ENCODE assay signal across 32 cellular contexts in genomic region chr11:75283391-75283931, GRCh38. TPM values are rescaled to one million over a fixed set of nuclear protein-coding genes. Genes with fewer than 3 reads are reported as not detected.
"Had no signal": no experiment of that assay in that cellular context is flagged by ENCODE, and none has a peak within 500 bp of the region (broad histone marks: within the 10 kb centered on the region; RNA-seq: fewer than 3 reads in every experiment).

No MANE protein-coding gene starts in this region.

- H3K4me2 ChIP-seq: smooth muscle cell had no signal

- H3K9me3 ChIP-seq: adrenal gland, body of pancreas, esophagus muscularis mucosa, lower lobe of right lung, mucosa of descending colon, neutrophil, pancreas, prostate gland, sigmoid colon, testis, transverse colon had no signal

- H3K4me3 ChIP-seq: adrenal gland, body of pancreas, esophagus muscularis mucosa, lower lobe of right lung, mucosa of descending colon, pancreas, prostate gland, sigmoid colon, smooth muscle cell, testis, transverse colon had no signal

- ATAC-seq: body of pancreas; left colon; lower lobe of right lung; mucosa of descending colon; pancreas; stimulated activated naive B cell treated with anti-CD40 and anti-IgM and Interleukin-4, amounts not matched to agents 10 μg/mL and 1 μg/mL and 100 μg/mL, for 72 hours had no signal

- H3K36me3 ChIP-seq: prostate gland had no signal

- H3K27ac ChIP-seq: adrenal gland, body of pancreas, esophagus muscularis mucosa, lower lobe of right lung, neutrophil, pancreas, prostate gland, sigmoid colon, testis, transverse colon, VCaP had no signal

- H3K4me1 ChIP-seq: adrenal gland, body of pancreas, pancreas, prostate gland, testis had no signal

- H3K27me3 ChIP-seq: adrenal gland, body of pancreas, esophagus muscularis mucosa, neutrophil, pancreas, sigmoid colon, testis, transverse colon had no signal

- DNase-seq: activated CD4-positive, alpha-beta T cell treated with anti-CD3 and anti-CD28 coated beads for 48 hours; activated CD4-positive, alpha-beta T cell treated with anti-CD3 and anti-CD28 coated beads, Interleukin-2, amount 50 U/mL, for 48 hours; activated CD8-positive, alpha-beta memory T cell treated with anti-CD3 and anti-CD28 coated beads, Interleukin-2, amount 50 U/mL, for 4 hours; activated effector memory CD4-positive, alpha-beta T cell treated with anti-CD3 and anti-CD28 coated beads, Interleukin-2, amount 50 U/mL, for 16 hours; activated naive CD4-positive, alpha-beta T cell treated with anti-CD3 and anti-CD28 coated beads for 36 hours; activated naive CD8-positive, alpha-beta T cell treated with anti-CD3 and anti-CD28 coated beads for 36 hours; activated T-cell treated with anti-CD3 and anti-CD28 coated beads, Interleukin-2, amount 50 U/mL, for 1 hour; adrenal gland; body of pancreas; dermis blood vessel endothelial cell; effector CD4-positive, alpha-beta T cell; foreskin melanocyte; left colon; lower lobe of right lung; mesenchymal stem cell; mucosa of descending colon; retina; sigmoid colon; stimulated activated CD4-positive, alpha-beta T cell treated with anti-CD3 and anti-CD28 coated beads, Interleukin-1b, Interleukin-23, amount 100 ng/mL, for 48 hours; stimulated activated naive B cell treated with anti-CD40 and anti-IgM and Interleukin-4, amounts not matched to agents 10 μg/mL and 1 μg/mL and 100 μg/mL, for 72 hours; T-helper 9 cell; testis; transverse colon had no signal

RNA-seq across cellular contexts. Expression of gene TPBGL, which starts 42.9 kb away (rescaled TPM):
- total RNA-seq: activated naive CD4-positive, alpha-beta T cell treated with anti-CD3 and anti-CD28 coated beads for 36 hours; myocyte; urinary bladder had no signal
- polyA plus RNA-seq: aorta had no signal
